Comparison of ENCODE assay signal across 13 cellular contexts in genomic region chr20:21391495-21392298, GRCh38. TPM values are rescaled to one million over a fixed set of nuclear protein-coding genes. Genes with fewer than 3 reads are reported as not detected.
DNase-seq lines count a peak whose midpoint lies in the region; ATAC-seq and TF ChIP-seq lines count a peak whose summit lies in the region.
"Had no signal": no experiment of that assay in that cellular context is flagged by ENCODE, and none has a peak within 500 bp of the region (broad histone marks: within the 10 kb centered on the region; RNA-seq: fewer than 3 reads in every experiment).

No MANE protein-coding gene starts in this region.

- H3K4me1 ChIP-seq in SK-N-SH (ENCODE audit: control insufficient read depth in 1 of 2, insufficient read depth in 2 of 2, low read depth in 1 of 2, low read length in 1 of 2) (no peaks in the 10 kb centered on the region; a peak in 1 of 4 replicates), hepatocyte (ENCODE audit: insufficient read depth) (peaks cover 10% of the 10 kb centered on the region), trophoblast cell (ENCODE audit: control insufficient read depth in 1 of 2, insufficient read depth in 2 of 2, low read length in 2 of 2) (peaks cover 6 to 11% of the 10 kb centered on the region in 2 experiments)

- no peak overlapping the region for H3K18ac ChIP-seq in trophoblast cell (ENCODE audit: low read length)

- H3K9me3 ChIP-seq in SK-N-SH (no peaks in the 10 kb centered on the region), hepatocyte (ENCODE audit: low read depth) (no peaks in the 10 kb centered on the region), trophoblast cell (ENCODE audit: insufficient read depth, low read depth, low read length) (peaks cover 6% of the 10 kb centered on the region)

- no peaks in the 10 kb centered on the region for H3K9me3 Mint-ChIP-seq in activated T-cell treated with anti-CD3 and anti-CD28 coated beads, Interleukin-2, amount 50 U/mL, for 24 hours

- no peak for TF ChIP-seq EP300 in SK-N-SH (IDR thresholded peaks at IDR 0.05; ENCODE audit: borderline replicate concordance in 1 of 2, low read depth in 1 of 2, low read length in 1 of 2)

- peaks cover 50% of the 10 kb centered on the region for H3K27me3 Mint-ChIP-seq in activated T-cell treated with anti-CD3 and anti-CD28 coated beads, Interleukin-2, amount 50 U/mL, for 24 hours

- H3K27me3 ChIP-seq in SK-N-SH (ENCODE audit: insufficient read depth) (peaks cover 22% of the 10 kb centered on the region), hepatocyte (peaks cover 85% of the 10 kb centered on the region), trophoblast cell (ENCODE audit: insufficient read depth, low read length) (peaks cover 33% of the 10 kb centered on the region)

- H3K9ac ChIP-seq in SK-N-SH (no peak overlapping the region), trophoblast cell (ENCODE audit: low read length) (no peak overlapping the region)

- no peak overlapping the region for H3K4me3 Mint-ChIP-seq in activated T-cell treated with anti-CD3 and anti-CD28 coated beads, Interleukin-2, amount 50 U/mL, for 24 hours

- no peak overlapping the region for H2AK5ac ChIP-seq in trophoblast cell (ENCODE audit: low read length)

- H3K36me3 ChIP-seq in SK-N-SH (replicated peaks in 1 of 2; ENCODE audit: control insufficient read depth in 1 of 2, insufficient read depth in 2 of 2, low read length in 1 of 2) (peaks cover 21 to 41% of the 10 kb centered on the region in 2 experiments), hepatocyte (replicated peaks; ENCODE audit: insufficient read depth, low read depth) (no peaks in the 10 kb centered on the region), trophoblast cell (ENCODE audit: control insufficient read depth in 1 of 2, insufficient read depth in 2 of 2, low read length in 2 of 2) (peaks cover 1 to 2% of the 10 kb centered on the region in 2 experiments)

- H2BK5ac ChIP-seq in trophoblast cell (ENCODE audit: low read depth, low read length, poor library complexity), result no peak overlapping the region

- H3K36me3 Mint-ChIP-seq in activated T-cell treated with anti-CD3 and anti-CD28 coated beads, Interleukin-2, amount 50 U/mL, for 24 hours (ENCODE audit: low read depth), result peaks cover 43% of the 10 kb centered on the region

- H3K4me3 ChIP-seq in SK-N-SH (ENCODE audit: low read depth in 2 of 2, low read length in 1 of 2) (no peak overlapping the region), hepatocyte (no peak overlapping the region), trophoblast cell (ENCODE audit: low read depth, low read length) (no peak overlapping the region)

- DNase-seq in SK-N-SH (peak; percentile 36), hepatocyte (ENCODE audit: low spot score) (peak; percentile 12), trophoblast cell (peak in 1 of 2 donors; percentile 8), NAMALWA (ENCODE audit: low spot score) (no peak), NCI-H1092 (lab: John Stamatoyannopoulos, UW) (no peak)
- DNase-seq in activated T-cell treated with anti-CD3 and anti-CD28 coated beads, Interleukin-2, amount 50 U/mL, for 24 hours, result peak; percentile 41
- DNase-seq: left colon; NCI-H774; stimulated activated CD4-positive, alpha-beta T cell treated with anti-CD3 and anti-CD28 coated beads, Interleukin-2, amount 100 ng/mL, for 48 hours had no signal

- H3K27ac ChIP-seq in SK-N-SH (ENCODE audit: low read depth in 2 of 2, low read length in 1 of 2), result no peak overlapping the region
- no peak overlapping the region for H3K27ac ChIP-seq in hepatocyte
- H3K27ac ChIP-seq in trophoblast cell (ENCODE audit: low read depth, low read length), result no peak overlapping the region

- 88% methylated on average over 45 of the region's 58 CpGs for WGBS in SK-N-SH (ENCODE audit: low lambda C conversion rate)
- WGBS in hepatocyte (ENCODE audit: low lambda C conversion rate, missing lambda C conversion rate), result 5% methylated on average over 43 of the region's 58 CpGs
- WGBS in trophoblast cell (ENCODE audit: extremely low coverage, insufficient coverage, insufficient read length), result no CpG with 5 or more reads among the region's 58 CpGs

- no peak overlapping the region for H4K91ac ChIP-seq in trophoblast cell (ENCODE audit: low read depth, low read length)

- no peaks in the 10 kb centered on the region for H4K20me1 ChIP-seq in SK-N-SH (ENCODE audit: insufficient read depth)
- H4K20me1 ChIP-seq in hepatocyte (ENCODE audit: insufficient read depth, poor library complexity, severe bottlenecking), result no peaks in the 10 kb centered on the region

- no peaks in the 10 kb centered on the region for H3K79me1 ChIP-seq in trophoblast cell (ENCODE audit: low read length)

- POLR2A ChIA-PET in SK-N-SH (lab: Yijun Ruan, JAX), result no interaction called here

- no peak overlapping the region for H4K8ac ChIP-seq in trophoblast cell (ENCODE audit: low read depth, low read length)

- TF ChIP-seq CTCF in SK-N-SH (IDR thresholded peaks at IDR 0.05), result no peak
- TF ChIP-seq CTCF in hepatocyte (IDR thresholded peaks at IDR 0.05; ENCODE audit: poor library complexity), result no peak

- no peak for TF ChIP-seq RAD21 in SK-N-SH (IDR thresholded peaks at IDR 0.05; ENCODE audit: low read length)

- no peak overlapping the region for H3K4me2 ChIP-seq in SK-N-SH
- peak overlapping the region; percentile 72 for H3K4me2 ChIP-seq in hepatocyte
- peak overlapping the region; percentile 59 for H3K4me2 ChIP-seq in trophoblast cell (ENCODE audit: low read length)

- H3F3A ChIP-seq in SK-N-SH (replicated peaks; ENCODE audit: insufficient read depth), result peaks cover 11% of the 10 kb centered on the region

- H3K9me2 ChIP-seq in SK-N-SH (no peaks in the 10 kb centered on the region), hepatocyte (replicated peaks; ENCODE audit: insufficient read depth) (no peaks in the 10 kb centered on the region)

- no peak overlapping the region for H4K12ac ChIP-seq in trophoblast cell (ENCODE audit: low read depth, low read length)

- no peak overlapping the region for H3K27ac Mint-ChIP-seq in activated T-cell treated with anti-CD3 and anti-CD28 coated beads, Interleukin-2, amount 50 U/mL, for 24 hours

- no peak overlapping the region for H3K14ac ChIP-seq in trophoblast cell (ENCODE audit: low read length)

- H2BK120ac ChIP-seq in trophoblast cell (ENCODE audit: insufficient read depth, low read length, poor library complexity), result no peak overlapping the region

- H3K4me1 Mint-ChIP-seq in activated T-cell treated with anti-CD3 and anti-CD28 coated beads, Interleukin-2, amount 50 U/mL, for 24 hours (ENCODE audit: low read depth), result peaks cover 23% of the 10 kb centered on the region

- H3K4ac ChIP-seq in trophoblast cell (ENCODE audit: low read depth, low read length), result no peak overlapping the region

- H2AFZ ChIP-seq in SK-N-SH (ENCODE audit: low read depth) (no peak overlapping the region), hepatocyte (no peak overlapping the region), trophoblast cell (ENCODE audit: insufficient read depth, low read length, poor library complexity) (no peak overlapping the region)

- CTCF ChIA-PET in SK-N-SH (lab: Yijun Ruan, JAX), result interaction anchor here (1.2 to 4.2 kb wide), 2 partner anchors 156 to 567 kb away, joined by 3 to 22 read pairs; no protein-coding TSS in a partner anchor

- ATAC-seq in SK-N-SH treated with all-trans-retinoic acid at 6 μM for 48 hours (no peak; the same call in 1 of the 3 replicates), HG02763 (IDR thresholded peaks at IDR 0.05; ENCODE audit: unreplicated experiment) (no peak)
- ATAC-seq: left colon had no signal

- no peak overlapping the region for H3K23ac ChIP-seq in trophoblast cell (ENCODE audit: low read length)

- H3K79me2 ChIP-seq in SK-N-SH (ENCODE audit: insufficient read depth) (no peaks in the 10 kb centered on the region), hepatocyte (no peaks in the 10 kb centered on the region), trophoblast cell (ENCODE audit: control insufficient read depth, insufficient read depth, low read length, poor library complexity) (no peaks in the 10 kb centered on the region)

- no peak overlapping the region for H2BK12ac ChIP-seq in trophoblast cell (ENCODE audit: low read length)

TF ChIP-seq in SK-N-SH, 30 proteins besides CTCF, POLR2A, EP300 and RAD21 (continues in another document):
- no peak for TF ChIP-seq RCOR1 (IDR thresholded peaks at IDR 0.05; ENCODE audit: low read length)
- TF ChIP-seq FOXJ3 (CRISPR knock-in tag; IDR thresholded peaks at IDR 0.05), result no peak
- no peak for TF ChIP-seq MEF2A (IDR thresholded peaks at IDR 0.05; ENCODE audit: borderline replicate concordance, low read depth)
- TF ChIP-seq CHD2 (IDR thresholded peaks at IDR 0.05; ENCODE audit: low read length, partially characterized antibody), result no peak
- no peak for TF ChIP-seq SIN3A (IDR thresholded peaks at IDR 0.05; ENCODE audit: borderline replicate concordance, low read depth, low read length)
- no peak for TF ChIP-seq USF1 (IDR thresholded peaks at IDR 0.05; ENCODE audit: borderline replicate concordance, low read depth)
- TF ChIP-seq GATA2 (CRISPR knock-in tag; IDR thresholded peaks at IDR 0.05), result no peak

TF ChIP-seq in SK-N-SH treated with all-trans-retinoic acid at 6 μM for 48 hours, 23 proteins besides CTCF, POLR2A, EP300 and RAD21 (continues in another document):
- no peak for TF ChIP-seq TSHZ2 (CRISPR knock-in tag; IDR thresholded peaks at IDR 0.05)
- no peak for TF ChIP-seq ZNF70 (CRISPR knock-in tag; IDR thresholded peaks at IDR 0.05)

RNA-seq across cellular contexts. Expression of gene NKX2-4, which starts 5.6 kb away (rescaled TPM):
- not detected in 2 replicates for polyA plus RNA-seq in SK-N-SH (2012; rRNA removed)
- not detected in 2 replicates for polyA plus RNA-seq in SK-N-SH (2012; cell fraction: cytosol; rRNA removed)
- not detected in 2 replicates for polyA plus RNA-seq in SK-N-SH (2012; cell fraction: nucleus; rRNA removed)
- not detected in 2 replicates for total RNA-seq in hepatocyte
- not detected in 2 replicates for polyA plus RNA-seq in hepatocyte
- not detected in 2 replicates for polyA plus RNA-seq in trophoblast cell (2013)
- total RNA-seq: A172, fibroblast of lung, left colon had no signal
- polyA plus RNA-seq: fibroblast of lung had no signal

Comparison
In these comparisons a context has a peak if more than half of its experiments do, and no peak if none do; other contexts are left out.
1. DNase-seq: peak in SK-N-SH (single experiment), activated T-cell treated with anti-CD3 and anti-CD28 coated beads, Interleukin-2, amount 50 U/mL, for 24 hours (single experiment) and hepatocyte (single experiment); none in NAMALWA (single experiment) and NCI-H1092 (single experiment).